ENCODE assay signal across 8 cellular contexts in genomic region chr2:231197741-231198290, GRCh38. TPM values are rescaled to one million over a fixed set of nuclear protein-coding genes. Genes with fewer than 3 reads are reported as not detected.
A peak's percentile ranks its signal among the peaks of the same experiment; 100 is the strongest.
DNase-seq lines count a peak whose midpoint lies in the region; ATAC-seq, FAIRE-seq and TF ChIP-seq lines count a peak whose summit lies in the region.

No MANE protein-coding gene starts in this region.

- TF ChIP-seq CTCF in AG04449 (IDR thresholded peaks at IDR 0.05; ENCODE audit: insufficient read depth, low read length, missing control alignments) (no peak), cardiac fibroblast (IDR thresholded peaks at IDR 0.05; ENCODE audit: low read depth, low read length) (no peak)

- no peak for ATAC-seq in left lobe of liver

- H3K27me3 ChIP-seq in HUES64 (ENCODE audit: insufficient read depth, low read length) (no peaks in the 10 kb centered on the region), mucosa of stomach (ENCODE audit: control insufficient read depth, insufficient read depth, low read length) (no peaks in the 10 kb centered on the region)

- peaks cover 4% of the 10 kb centered on the region for H3K36me3 ChIP-seq in HUES64 (ENCODE audit: insufficient read depth, low read length)
- no peaks in the 10 kb centered on the region for H3K36me3 ChIP-seq in mucosa of stomach (ENCODE audit: control insufficient read depth, insufficient read depth, low read length)

- CTCF ChIA-PET in AG04449 (lab: Yijun Ruan, JAX): interaction anchor here (1.1 to 13.5 kb wide), 5 partner anchors 12 to 141 kb away, joined by 3 to 336 read pairs (median 9); partner anchors contain the start of gene PSMD1

- DNase-seq in AG04449 (ENCODE audit: low read depth, low spot score): no peak
- no peak for DNase-seq in cardiac fibroblast (ENCODE audit: low read depth in 2 of 2)
- no peak for DNase-seq in RCC 7860 (ENCODE audit: low spot score)
- DNase-seq in NCI-H774 (lab: John Stamatoyannopoulos, UW): no peak
- no peak for DNase-seq in NCI-H1048 (lab: John Stamatoyannopoulos, UW)
- DNase-seq in left lobe of liver (ENCODE audit: low spot score): no peak

- no peaks in the 10 kb centered on the region; the same call in 1 of the 2 replicates for H3K4me1 ChIP-seq in HUES64 (ENCODE audit: insufficient read depth, low read length)
- H3K4me1 ChIP-seq in mucosa of stomach (ENCODE audit: control insufficient read depth, insufficient read depth, low read length): peaks cover 4% of the 10 kb centered on the region

- no peak for FAIRE-seq in RCC 7860 (lab: Jason Lieb, UNC)

- H3K4me3 ChIP-seq in AG04449 (ENCODE audit: low read depth, low read length) (peak overlapping the region; percentile 98), HUES64 (ENCODE audit: low read length) (peak overlapping the region; percentile 81), cardiac fibroblast (replicated peaks in 1 of 2; ENCODE audit: low read depth in 2 of 2, low read length in 2 of 2) (peak overlapping the region; percentile 83 to 99), mucosa of stomach (ENCODE audit: low read length) (peak overlapping the region; percentile 82)

- POLR2A ChIA-PET in AG04449 (lab: Yijun Ruan, JAX): interaction anchor here (0.7 kb wide), 1 partner anchor 327 kb away, joined by 3 read pairs; no protein-coding TSS in a partner anchor

- peak overlapping the region; percentile 47; the same call in 1 of the 2 replicates for H3K27ac ChIP-seq in HUES64 (ENCODE audit: low read depth, low read length)

- peaks cover 5% of the 10 kb centered on the region for H3K9me3 ChIP-seq in HUES64 (ENCODE audit: insufficient read depth, low read depth, low read length)
- H3K9me3 ChIP-seq in mucosa of stomach (ENCODE audit: control insufficient read depth, low read length): no peaks in the 10 kb centered on the region

- 40% methylated on average over 11 of the region's 11 CpGs for WGBS in HUES64

- H3K9ac ChIP-seq in HUES64 (ENCODE audit: low read depth, low read length): peak overlapping the region; percentile 72
- H3K9ac ChIP-seq in mucosa of stomach (ENCODE audit: low read length): peak overlapping the region; percentile 69

RNA-seq across cellular contexts. Expression of gene ARMC9, which starts 0.6 kb away (rescaled TPM):
- polyA plus RNA-seq in HUES64 (2013, experiment 1 of 2): 20.1 TPM
- 24.8 TPM for polyA plus RNA-seq in HUES64 (2013, experiment 2 of 2)
- total RNA-seq in left lobe of liver: 1.9 TPM
